ENCODE assay signal across 7 cellular contexts in the genomic region with DNA sequence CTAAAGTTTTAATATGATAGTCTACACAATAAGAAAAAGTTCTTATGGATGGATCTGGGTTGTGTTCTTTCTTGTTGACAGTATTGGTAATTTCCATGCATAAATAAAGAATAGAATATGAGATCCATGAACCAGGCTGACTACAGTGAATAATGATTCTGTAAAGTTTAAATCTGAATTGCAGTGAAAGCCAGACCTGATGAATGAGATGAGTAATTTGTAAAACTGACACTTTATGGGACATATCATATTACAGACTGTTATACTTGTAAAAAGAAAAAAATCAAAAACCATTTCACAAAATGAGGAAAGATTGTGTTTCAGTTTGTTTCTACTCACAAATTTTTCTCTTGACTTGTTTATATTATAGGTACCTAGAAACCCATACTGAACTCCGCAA.
"Had no signal": no experiment of that assay in that cellular context is flagged by ENCODE, and none has a peak within 500 bp of the region (broad histone marks: within the 10 kb centered on the region; RNA-seq: fewer than 3 reads in every experiment).

No MANE protein-coding gene starts in this region.

- H3K4me2 ChIP-seq: GM23338 had no signal

- H3K4me3 ChIP-seq: GM23338, K562 had no signal

- ATAC-seq: GM23338, K562 had no signal

- DNase-seq: H9, HCEC 1CT, HFFc6, IMR-90, KG1 had no signal

- H2AFZ ChIP-seq: GM23338 had no signal
